Comparison of ENCODE assay signal across 23 cellular contexts in genomic region chr2:148207111-148207510, GRCh38.
"Had no signal": no experiment of that assay in that cellular context is flagged by ENCODE, and none has a peak within 500 bp of the region (broad histone marks: within the 10 kb centered on the region; RNA-seq: fewer than 3 reads in every experiment).

No MANE protein-coding gene starts in this region.

- DNase-seq: IMR-90, Karpas-422, KG1, MG63, NCI-H1092, NCI-H1105 treated with DMSO at 0.1 percent for 48 hours, NCI-H1417 treated with DMSO at 0.1 percent for 48 hours, NCI-H146, NCI-H1694 treated with DMSO at 0.1 percent for 48 hours, NCI-H1930, NCI-H2081, NCI-H2107, NCI-H226, NCI-H446, NCI-H510A, NCI-H524 treated with DMSO at 0.1 percent for 48 hours, NCI-H69, NCI-H774, Right ventricle myocardium superior, RPMI8226, SIG-M5 had no signal

- H3K9me3 ChIP-seq: MG63, SJSA1 had no signal

- FAIRE-seq: RCC 7860 had no signal

- H3K27ac ChIP-seq: SJSA1 had no signal

- H3K36me3 ChIP-seq: MG63, SJSA1 had no signal

- H3K27me3 ChIP-seq: MG63, SJSA1 had no signal

- H3K4me3 ChIP-seq: MG63, SJSA1 had no signal
